Comparison of ENCODE assay signal across 9 cellular contexts in the genomic region with DNA sequence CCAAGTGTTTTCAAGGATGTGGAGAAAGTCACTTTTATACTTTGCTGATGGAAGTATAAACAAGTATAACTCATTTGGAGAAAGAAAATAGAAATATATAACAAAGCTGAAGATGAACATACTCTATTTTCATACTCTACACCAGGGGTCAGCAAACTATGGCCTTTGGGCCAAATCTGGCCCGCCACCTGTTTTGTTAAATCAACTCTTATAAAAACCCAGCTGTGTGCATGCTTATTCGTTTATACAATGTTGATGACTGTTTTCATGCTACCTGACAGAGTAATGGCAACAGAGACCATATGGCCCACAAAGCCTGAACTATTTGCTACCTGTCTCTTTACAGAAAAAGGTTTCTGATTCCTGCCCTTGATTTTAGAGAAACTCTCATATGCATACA.
A peak's percentile ranks its signal among the peaks of the same experiment; 100 is the strongest.
DNase-seq lines count a peak whose midpoint lies in the region; ATAC-seq and TF ChIP-seq lines count a peak whose summit lies in the region.
"Had no signal": no experiment of that assay in that cellular context is flagged by ENCODE, and none has a peak within 500 bp of the region (broad histone marks: within the 10 kb centered on the region; RNA-seq: fewer than 3 reads in every experiment).

No MANE protein-coding gene starts in this region.

- no peak overlapping the region for H3K4me3 ChIP-seq in LNCaP clone FGC (ENCODE audit: low read depth, low read length)
- no peak overlapping the region for H3K4me3 ChIP-seq in adipocyte (ENCODE audit: low read length)
- H3K4me3 ChIP-seq in mucosa of descending colon, result no peak overlapping the region
- H3K4me3 ChIP-seq: ovary had no signal

- intact Hi-C loops in mucosa of descending colon (cut with DNase I, micrococcal nuclease), result no loop called here

- no peak overlapping the region for H3K9ac ChIP-seq in adipocyte (ENCODE audit: low read length)

- ATAC-seq in mucosa of descending colon, result peak; percentile 29
- no peak for ATAC-seq in GM19328 (IDR thresholded peaks at IDR 0.05; ENCODE audit: unreplicated experiment)
- no peak for ATAC-seq in omental fat pad (ENCODE audit: low FRiP score)
- no peak for ATAC-seq in HG03135 (IDR thresholded peaks at IDR 0.05; ENCODE audit: unreplicated experiment)

- H3K9me3 ChIP-seq in adipocyte (ENCODE audit: control insufficient read depth, low read length) (no peaks in the 10 kb centered on the region), mucosa of descending colon (no peaks in the 10 kb centered on the region)
- H3K9me3 ChIP-seq: ovary had no signal

- H3K4me1 ChIP-seq in adipocyte (ENCODE audit: control insufficient read depth, insufficient read depth, low read length), result peaks cover 10% of the 10 kb centered on the region
- no peaks in the 10 kb centered on the region for H3K4me1 ChIP-seq in mucosa of descending colon (ENCODE audit: low read depth)

- H3K27me3 ChIP-seq in adipocyte (replicated peaks; ENCODE audit: control insufficient read depth, insufficient read depth, low read length), result no peaks in the 10 kb centered on the region
- H3K27me3 ChIP-seq: ovary had no signal

- TF ChIP-seq CTCF in LNCaP clone FGC (IDR thresholded peaks at IDR 0.05; ENCODE audit: control insufficient read depth, extremely low read depth, insufficient read depth) (peak; percentile 60), mucosa of descending colon (IDR thresholded peaks at IDR 0.05) (no peak), omental fat pad (IDR thresholded peaks at IDR 0.05) (no peak)

- H3K36me3 ChIP-seq in adipocyte (ENCODE audit: control insufficient read depth, insufficient read depth, low read length, severe bottlenecking), result no peaks in the 10 kb centered on the region
- H3K36me3 ChIP-seq in mucosa of descending colon (ENCODE audit: low read depth), result no peaks in the 10 kb centered on the region
- H3K36me3 ChIP-seq: ovary had no signal

- DNase-seq in EL (peak; percentile 5), LNCaP clone FGC (ENCODE audit: low read depth) (peak; percentile 64), adipocyte (ENCODE audit: low read depth) (peak; percentile 34), mucosa of descending colon (peak in 1 of 3 donors; percentile 14), omental fat pad (ENCODE audit: low spot score) (no peak)
- DNase-seq in stimulated activated CD4-positive, alpha-beta T cell treated with anti-CD3 and anti-CD28 coated beads, Interleukin-4, amount 100 ng/mL, for 1 hour, result no peak
- DNase-seq: ovary had no signal

Comparison
In these comparisons a context has a peak if more than half of its experiments do, and no peak if none do; other contexts are left out.
1. DNase-seq: peak in EL (single experiment), LNCaP clone FGC (single experiment) and adipocyte (single experiment); none in stimulated activated CD4-positive, alpha-beta T cell treated with anti-CD3 and anti-CD28 coated beads, Interleukin-4, amount 100 ng/mL, for 1 hour (single experiment) and omental fat pad (single experiment).